ENCODE assay signal across 8 cellular contexts in the genomic region with DNA sequence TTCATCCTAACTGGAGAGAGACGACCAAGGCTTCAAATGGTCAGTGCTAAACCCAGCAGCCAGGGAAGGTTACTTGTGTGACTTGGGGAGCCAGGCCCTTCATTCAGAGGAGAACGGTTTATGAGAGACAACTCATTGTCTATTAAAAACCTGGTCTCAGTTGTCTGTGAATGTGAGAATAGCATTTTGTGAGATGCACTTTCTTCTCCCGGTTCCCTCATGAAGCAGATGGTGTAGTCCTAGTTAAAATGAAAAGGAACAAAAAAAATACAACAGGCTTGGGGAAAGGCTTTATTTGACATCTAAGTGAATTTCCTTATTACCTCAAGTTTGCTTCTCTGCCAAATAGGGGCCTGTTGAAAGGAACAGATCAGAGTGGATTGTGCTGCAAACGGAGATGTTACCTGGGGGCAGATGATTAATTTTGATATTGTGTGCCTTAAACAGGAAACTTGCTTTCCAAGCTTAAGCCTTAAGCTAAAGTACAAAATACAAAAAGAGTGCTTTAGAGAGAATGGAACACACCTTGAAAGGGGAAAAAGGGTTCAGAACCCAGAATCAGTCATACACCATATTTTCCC.
DNase-seq lines count a peak whose midpoint lies in the region; ATAC-seq and TF ChIP-seq lines count a peak whose summit lies in the region.

No MANE protein-coding gene starts in this region.

- TF ChIP-seq EP300 in stomach (IDR thresholded peaks at IDR 0.05): no peak

- H3K27me3 ChIP-seq in esophagus (ENCODE audit: control insufficient read depth in 1 of 2, insufficient read depth in 2 of 2, low read length in 2 of 2) (no peaks in the 10 kb centered on the region), left lung (no peaks in the 10 kb centered on the region), stomach (no peaks in the 10 kb centered on the region)

- H3K9me3 ChIP-seq in esophagus (ENCODE audit: control insufficient read depth in 2 of 2, insufficient read depth in 1 of 2, low read depth in 1 of 2, low read length in 1 of 2): no peaks in the 10 kb centered on the region
- H3K9me3 ChIP-seq in left lung: no peaks in the 10 kb centered on the region
- H3K9me3 ChIP-seq in stomach: no peaks in the 10 kb centered on the region

- DNase-seq in central memory CD4-positive, alpha-beta T cell: no peak
- DNase-seq in left lung (no peak), stomach (no peak), EL (no peak)

- H3K4me1 ChIP-seq in esophagus (ENCODE audit: control insufficient read depth in 2 of 2, insufficient read depth in 2 of 2, low read length in 1 of 2) (peaks cover 3 to 14% of the 10 kb centered on the region in 2 donors), left lung (peaks cover 4 to 14% of the 10 kb centered on the region in 2 donors), stomach (peaks cover 16 to 45% (median 32%) of the 10 kb centered on the region in 4 donors)

- ATAC-seq in GM18499 (IDR thresholded peaks at IDR 0.05; ENCODE audit: insufficient read depth, unreplicated experiment) (peak; percentile 20), GM21360 (IDR thresholded peaks at IDR 0.05; ENCODE audit: unreplicated experiment) (peak; percentile 39), HG03378 (IDR thresholded peaks at IDR 0.05; ENCODE audit: unreplicated experiment) (peak; percentile 27), left lung (no peak)

- no peak for TF ChIP-seq CTCF in left lung (IDR thresholded peaks at IDR 0.05)
- TF ChIP-seq CTCF in stomach (IDR thresholded peaks at IDR 0.05): no peak

- H3K27ac ChIP-seq in esophagus (ENCODE audit: low read depth in 2 of 2, low read length in 1 of 2) (peak overlapping the region; percentile 83 to 87), left lung (no peak overlapping the region), stomach (peak overlapping the region in 1 of 5 donors; percentile 22)

- 43 to 57% methylated on average over 4 of the region's 4 CpGs for WGBS in esophagus, 2 donors
- WGBS in stomach, 5 donors: 78 to 84% (median 82%) methylated on average over 4 of the region's 4 CpGs

- TF ChIP-seq POLR2A in stomach (IDR thresholded peaks at IDR 0.05): no peak

- H3K4me3 ChIP-seq in esophagus (ENCODE audit: low read depth in 1 of 2, low read length in 2 of 2) (no peak overlapping the region), left lung (no peak overlapping the region), stomach (no peak overlapping the region)

- intact Hi-C loops in left lung (cut with DNase I): no loop called here
- intact Hi-C loops in stomach (cut with DNase I; ENCODE audit: low total_unique reads): no loop called here

- H3K36me3 ChIP-seq in esophagus (ENCODE audit: control insufficient read depth in 2 of 2, insufficient read depth in 2 of 2, low read length in 1 of 2) (no peaks in the 10 kb centered on the region), left lung (no peaks in the 10 kb centered on the region), stomach (peaks cover 0 to 34% (median 26%) of the 10 kb centered on the region in 4 donors)

Comparison
In these comparisons a context has a peak if more than half of its experiments do, and no peak if none do; other contexts are left out.
1. H3K27ac ChIP-seq: peak in esophagus (2 of 2); none in left lung (0 of 2).